Comparison of ENCODE assay signal across 23 cellular contexts in genomic region chr10:85231534-85232270, GRCh38.
"Had no signal": no experiment of that assay in that cellular context is flagged by ENCODE, and none has a peak within 500 bp of the region (broad histone marks: within the 10 kb centered on the region; RNA-seq: fewer than 3 reads in every experiment).

No MANE protein-coding gene starts in this region.

- H3K4me1 ChIP-seq: colonic mucosa, esophagus squamous epithelium, gastrocnemius medialis, heart right ventricle, left ventricle myocardium inferior, lower lobe of right lung had no signal

- H3K36me3 ChIP-seq: colonic mucosa, esophagus squamous epithelium, gastrocnemius medialis, heart right ventricle, left ventricle myocardium inferior, lower lobe of right lung had no signal

- H3K4me3 ChIP-seq: colonic mucosa, esophagus squamous epithelium, gastrocnemius medialis, heart right ventricle, left ventricle myocardium inferior, lower lobe of right lung, mucosa of descending colon had no signal

- H3K27ac Mint-ChIP-seq: dendritic cell treated with granulocyte-macrophage colony-stimulating factor and Interleukin-4, amounts not matched to agents 40 ng/mL and 50 ng/mL, for 4 days; effector memory CD8-positive, alpha-beta T cell; endodermal cell; mesothelial cell of epicardium had no signal

- H3K9me3 ChIP-seq: colonic mucosa, esophagus squamous epithelium, gastrocnemius medialis, heart right ventricle, left ventricle myocardium inferior, lower lobe of right lung, mucosa of descending colon had no signal

- H3K27ac ChIP-seq: colonic mucosa, epithelial cell of prostate, esophagus squamous epithelium, gastrocnemius medialis, heart right ventricle, left ventricle myocardium inferior, lower lobe of right lung had no signal

- H3K4me1 Mint-ChIP-seq: endodermal cell, mesothelial cell of epicardium had no signal

- H3K4me3 Mint-ChIP-seq: dendritic cell treated with granulocyte-macrophage colony-stimulating factor and Interleukin-4, amounts not matched to agents 40 ng/mL and 50 ng/mL, for 4 days; effector memory CD8-positive, alpha-beta T cell; endodermal cell; mesothelial cell of epicardium had no signal

- ATAC-seq: effector memory CD8-positive, alpha-beta T cell; esophagus mucosa; gastrocnemius medialis; heart right ventricle; left cardiac atrium; lower lobe of right lung; mucosa of descending colon had no signal

- H3K27me3 ChIP-seq: colonic mucosa, esophagus squamous epithelium, gastrocnemius medialis, heart right ventricle had no signal

- H3K27me3 Mint-ChIP-seq: dendritic cell treated with granulocyte-macrophage colony-stimulating factor and Interleukin-4, amounts not matched to agents 40 ng/mL and 50 ng/mL, for 4 days; effector memory CD8-positive, alpha-beta T cell had no signal

- H3K9me3 Mint-ChIP-seq: dendritic cell treated with granulocyte-macrophage colony-stimulating factor and Interleukin-4, amounts not matched to agents 40 ng/mL and 50 ng/mL, for 4 days; endodermal cell; mesothelial cell of epicardium had no signal

- DNase-seq: colonic mucosa; cortex of kidney; effector CD8-positive, alpha-beta T cell; effector memory CD8-positive, alpha-beta T cell; endodermal cell; erythroblast; esophagus squamous epithelium; foreskin fibroblast; foreskin melanocyte; gastrocnemius medialis; glutamatergic neuron; head of caudate nucleus; heart right ventricle; hippocampal formation; left cardiac atrium; left ventricle myocardium inferior; lower lobe of right lung; mesenchymal stem cell; mucosa of descending colon had no signal
